8 cellular contexts compared by ENCODE assay signal in genomic region chr3:177184602-177185001, GRCh38. TPM values are rescaled to one million over a fixed set of nuclear protein-coding genes. Genes with fewer than 3 reads are reported as not detected.
DNase-seq lines count a peak whose midpoint lies in the region; ATAC-seq, FAIRE-seq and TF ChIP-seq lines count a peak whose summit lies in the region.
"Not testable (repeated sequence)": the region's sequence is repeated elsewhere in the genome, so short reads cannot be mapped to it uniquely, and the experiment has no call there.

No MANE protein-coding gene starts in this region.

- peak overlapping the region; percentile 4 for H3K4me3 Mint-ChIP-seq in CD4-positive, alpha-beta T cell
- not testable (repeated sequence) for H3K4me3 Mint-ChIP-seq in T-helper 2 cell treated with Interferon-gamma antibody and Interleukin-4, amounts not matched to agents 5 μg/mL and 100 μg/mL, for 36 hours; osteocyte (ENCODE audit: unreplicated experiment)

- not testable (repeated sequence) for DNase-seq in CD4-positive, alpha-beta T cell; T-helper 2 cell treated with Interferon-gamma antibody and Interleukin-4, amounts not matched to agents 5 μg/mL and 100 μg/mL, for 36 hours (ENCODE audit: low spot score); GM12878 (ENCODE audit: low read depth, low spot score); osteocyte (ENCODE audit: extremely low spot score, unreplicated experiment)

- intact Hi-C loops in CD4-positive, alpha-beta T cell (cut with DNase I, micrococcal nuclease): loop anchor here in 1 of 2 experiments (10.0 kb wide), 1 partner anchor 470 kb away; no protein-coding TSS in a partner anchor
- intact Hi-C loops in GM12878 (cut with micrococcal nuclease; ENCODE audit: unreplicated experiment): not testable (repeated sequence)

- not testable (repeated sequence) for H3K27me3 ChIP-seq in CD4-positive, alpha-beta T cell (ENCODE audit: control insufficient read depth, insufficient read depth, low read length); GM12878 (replicated peaks in 1 of 2; ENCODE audit: control insufficient read depth in 2 of 2, insufficient read depth in 2 of 2, low read length in 1 of 2)

- not testable (repeated sequence) for FAIRE-seq in GM12878 (lab: Jason Lieb, UNC)

- not testable (repeated sequence) for TF ChIP-seq CTCF in CD4-positive, alpha-beta T cell (IDR thresholded peaks at IDR 0.05); GM12878 (IDR thresholded peaks at IDR 0.05 in 2 of 3, conservative IDR thresholded peaks at IDR 0.05 in 1 of 3; ENCODE audit: control insufficient read depth in 2 of 3, extremely low read depth in 1 of 3, insufficient read depth in 1 of 3, low read depth in 3 of 3, low read length in 3 of 3); osteocyte (IDR thresholded peaks at IDR 0.05)

- POLR2A ChIA-PET in CD4-positive, alpha-beta T cell (lab: Charles Lee): interaction anchor here (0.6 to 1.6 kb wide), 3 partner anchors 13 to 429 kb away, joined by 3 to 7 read pairs (median 3); partner anchors contain the start of gene TBL1XR1
- POLR2A ChIA-PET in GM12878 (lab: Charles Lee): not testable (repeated sequence)

- H4K20me1 ChIP-seq in GM12878 (ENCODE audit: control insufficient read depth, insufficient read depth): not testable (repeated sequence)

- ATAC-seq in CD4-positive, alpha-beta T cell (ENCODE audit: poor library complexity): not testable (repeated sequence)
- ATAC-seq in GM18873 (IDR thresholded peaks at IDR 0.05; ENCODE audit: low FRiP score, unreplicated experiment): peak; percentile 92
- ATAC-seq in GM21528 (IDR thresholded peaks at IDR 0.05; ENCODE audit: low FRiP score, unreplicated experiment): peak; percentile 75
- ATAC-seq in HG02970 (IDR thresholded peaks at IDR 0.05; ENCODE audit: low FRiP score, unreplicated experiment): peak; percentile 68
- ATAC-seq in HG03520 (IDR thresholded peaks at IDR 0.05; ENCODE audit: unreplicated experiment): peak; percentile 79
- ATAC-seq in GM12878: peak; percentile 90

- not testable (repeated sequence) for TF ChIP-seq POLR2A in GM12878 (IDR thresholded peaks at IDR 0.05; ENCODE audit: low read depth, low read length)

- H3K4me1 Mint-ChIP-seq in CD4-positive, alpha-beta T cell (ENCODE audit: low read depth): peaks cover 74% of the 10 kb centered on the region
- peaks cover 37% of the 10 kb centered on the region for H3K4me1 Mint-ChIP-seq in T-helper 2 cell treated with Interferon-gamma antibody and Interleukin-4, amounts not matched to agents 5 μg/mL and 100 μg/mL, for 36 hours (ENCODE audit: low read depth)
- H3K4me1 Mint-ChIP-seq in osteocyte (ENCODE audit: unreplicated experiment): peaks cover 60% of the 10 kb centered on the region

- not testable (repeated sequence) for TF ChIP-seq RAD21 in GM12878 (IDR thresholded peaks at IDR 0.05; ENCODE audit: insufficient read depth, low read depth, low read length)

- SMC1A ChIA-PET in GM12878 (lab: Charles Lee; ENCODE audit: uncharacterized antibody, unreplicated experiment): interaction anchor here (0.7 to 2.6 kb wide), 6 partner anchors 9 to 497 kb away, joined by 3 to 11 read pairs (median 5); no protein-coding TSS in a partner anchor

- H3K27ac Mint-ChIP-seq in CD4-positive, alpha-beta T cell: peak overlapping the region; percentile 3
- peak overlapping the region; percentile 13 for H3K27ac Mint-ChIP-seq in T-helper 2 cell treated with Interferon-gamma antibody and Interleukin-4, amounts not matched to agents 5 μg/mL and 100 μg/mL, for 36 hours
- H3K27ac Mint-ChIP-seq in osteocyte (ENCODE audit: unreplicated experiment): peak overlapping the region; percentile 16

- RAD21 ChIA-PET in GM12878 (lab: Charles Lee; ENCODE audit: unreplicated experiment): interaction anchor here (0.8 to 2.0 kb wide), 5 partner anchors 10 to 53 kb away, joined by 3 to 4 read pairs (median 4); no protein-coding TSS in a partner anchor

- not testable (repeated sequence) for H3K27ac ChIP-seq in CD4-positive, alpha-beta T cell (ENCODE audit: low read depth, low read length)
- H3K27ac ChIP-seq in GM12878 (ENCODE audit: control insufficient read depth, insufficient read depth): peak overlapping the region; percentile 56; the same call in 1 of the 2 replicates

- H3K4me2 ChIP-seq in GM12878 (ENCODE audit: control insufficient read depth, insufficient read depth): peak overlapping the region; percentile 72

- H3K4me3 ChIP-seq in GM12878: not testable (repeated sequence)

- H3K4me1 ChIP-seq in GM12878 (ENCODE audit: control insufficient read depth, insufficient read depth, low read length): not testable (repeated sequence)

- H3K27me3 Mint-ChIP-seq in CD4-positive, alpha-beta T cell; T-helper 2 cell treated with Interferon-gamma antibody and Interleukin-4, amounts not matched to agents 5 μg/mL and 100 μg/mL, for 36 hours (ENCODE audit: low read depth); osteocyte (ENCODE audit: unreplicated experiment): not testable (repeated sequence)

- not testable (repeated sequence) for H3K9ac ChIP-seq in GM12878 (ENCODE audit: control insufficient read depth, insufficient read depth, low read length)

- H2AFZ ChIP-seq in GM12878 (ENCODE audit: control insufficient read depth, low read depth, low read length): not testable (repeated sequence)

- peaks cover 94% of the 10 kb centered on the region for H3K79me2 ChIP-seq in GM12878 (ENCODE audit: control insufficient read depth, insufficient read depth, low read length)

- not testable (repeated sequence) for TF ChIP-seq EP300 in GM12878 (IDR thresholded peaks at IDR 0.05; ENCODE audit: borderline replicate concordance in 1 of 2, control insufficient read depth in 1 of 2, low read depth in 2 of 2, low read length in 2 of 2)

- 29% methylated on average over 3 of the region's 3 CpGs for WGBS in GM12878 (ENCODE audit: insufficient coverage, insufficient replicate concordance, low lambda C conversion rate, missing lambda C conversion rate)

- H3K36me3 Mint-ChIP-seq in CD4-positive, alpha-beta T cell (ENCODE audit: low read depth): not testable (repeated sequence)
- peaks cover 22% of the 10 kb centered on the region for H3K36me3 Mint-ChIP-seq in T-helper 2 cell treated with Interferon-gamma antibody and Interleukin-4, amounts not matched to agents 5 μg/mL and 100 μg/mL, for 36 hours (ENCODE audit: low read depth)
- peaks cover 11% of the 10 kb centered on the region for H3K36me3 Mint-ChIP-seq in osteocyte (ENCODE audit: unreplicated experiment)

- H3K36me3 ChIP-seq in GM12878 (ENCODE audit: control insufficient read depth in 2 of 2, insufficient read depth in 2 of 2, low read length in 1 of 2): not testable (repeated sequence)

- not testable (repeated sequence) for BruUV-seq in GM12878 (replicated peaks; lab: Mats Ljungman, UMichigan)

- CTCF ChIA-PET in CD4-positive, alpha-beta T cell (lab: Charles Lee): not testable (repeated sequence)
- CTCF ChIA-PET in GM12878 (lab: Yijun Ruan, JAX): interaction anchor here (0.6 kb wide), 1 partner anchor 22 kb away, joined by 3 read pairs; no protein-coding TSS in a partner anchor

- not testable (repeated sequence) for H3K9me3 ChIP-seq in CD4-positive, alpha-beta T cell (ENCODE audit: control insufficient read depth, low read length); GM12878 (replicated peaks; ENCODE audit: control insufficient read depth, insufficient read depth, low read length)

- in situ Hi-C loops in GM12878 (cut with MboI): not testable (repeated sequence)

- not testable (repeated sequence) for H3K9me3 Mint-ChIP-seq in CD4-positive, alpha-beta T cell; T-helper 2 cell treated with Interferon-gamma antibody and Interleukin-4, amounts not matched to agents 5 μg/mL and 100 μg/mL, for 36 hours; osteocyte (ENCODE audit: unreplicated experiment)

TF ChIP-seq in GM12878, 131 proteins besides CTCF, POLR2A, EP300 and RAD21:
- TF ChIP-seq RUNX3 (IDR thresholded peaks at IDR 0.05; ENCODE audit: low read length) (peak; percentile 42), JUNB (IDR thresholded peaks at IDR 0.05) (peak; percentile 39; the same call in 1 of the 2 replicates), NFIC (IDR thresholded peaks at IDR 0.05; ENCODE audit: low read depth, low read length) (0 out of 2 replicates have a peak, but pooled peaks have one; percentile 43), ZNF384 (IDR thresholded peaks at IDR 0.05; ENCODE audit: borderline replicate concordance, low read depth, low read length) (peak; percentile 60; the same call in 1 of the 2 replicates)

RNA-seq across cellular contexts. Expression of gene TBL1XR1, which starts 12.7 kb away (rescaled TPM):
- total RNA-seq in CD4-positive, alpha-beta T cell: 10 to 100 TPM; 63.2 to 67.8 TPM
- total RNA-seq in GM12878 (2013; cell fraction: nucleolus; rRNA removed): 54.8 and 56.7 TPM in 2 replicates
- total RNA-seq in GM12878 (2014; rRNA removed) (60.6 and 68.7 TPM in 2 replicates), GM12878 (2014; rRNA removed; fragmentation: Illumina TruSeq; extraction: Trizol) (72.2 and 78.9 TPM in 2 replicates), GM12878 (2021) (114 and 126 TPM in 2 replicates), osteocyte (370 and 381 TPM in 2 replicates)
- 13.5 TPM for polyA plus RNA-seq in GM12878 (2011; ENCODE audit: low read depth)
- polyA plus RNA-seq in GM12878 (2011; rRNA removed) (115 and 133 TPM in 2 replicates), GM12878 (2014; fragmentation: Illumina TruSeq; extraction: Trizol) (41.9 and 53.2 TPM in 2 replicates), GM12878 (2014; fragmentation: Nextera tagmentation; extraction: Ambion mirVana) (10 to 100 TPM; 13.0 to 77.5 TPM), GM12878 (2014; rRNA removed) (39.6 and 46.8 TPM in 2 replicates), GM12878 (2016; fragmentation: Nextera tagmentation; extraction: Ambion mirVana) (10 to 100 TPM; 56.8 to 60.1 TPM)
- polyA plus RNA-seq in GM12878 (2011; cell fraction: cytosol; rRNA removed): 27.6 and 44.4 TPM in 2 replicates
- polyA plus RNA-seq in GM12878 (2011; cell fraction: nucleus; rRNA removed): 55.1 and 55.3 TPM in 2 replicates
- polyA plus RNA-seq in GM12878 (2012): 31.5 and 35.2 TPM in 2 replicates
- 233 and 383 TPM in 2 replicates for polyA minus RNA-seq in GM12878 (2011; rRNA and poly(A)+ RNA removed)
- polyA minus RNA-seq in GM12878 (2011; cell fraction: cytosol; rRNA and poly(A)+ RNA removed): 109 and 146 TPM in 2 replicates
- polyA minus RNA-seq in GM12878 (2011; cell fraction: nucleus; rRNA and poly(A)+ RNA removed): 58.4 and 117 TPM in 2 replicates
